1 cellular context compared by ENCODE assay signal in genomic region chr12:111599459-111600295, GRCh38.
TF ChIP-seq lines count a peak whose summit lies in the region.

No MANE protein-coding gene starts in this region.

TF ChIP-seq in K562, 482 proteins besides CTCF, POLR2A, EP300 and RAD21 (continued from another document and continues in another):
- TF ChIP-seq ZNF778 (CRISPR knock-in tag; IDR thresholded peaks at IDR 0.05) (no peak), ZNF23 (CRISPR knock-in tag; IDR thresholded peaks at IDR 0.05) (no peak), NCOR1 (IDR thresholded peaks at IDR 0.05) (peak; percentile 33; the same call in 1 of the 2 replicates), NCOA4 (IDR thresholded peaks at IDR 0.05; ENCODE audit: partially characterized antibody) (no peak), HES1 (IDR thresholded peaks at IDR 0.05; ENCODE audit: low read depth) (peak; percentile 13; the same call in 1 of the 2 replicates), TARDBP (IDR thresholded peaks at IDR 0.05) (0 out of 2 replicates have a peak, but pooled peaks have one; percentile 12), ZNF124 (CRISPR knock-in tag; IDR thresholded peaks at IDR 0.05) (no peak), ZNF146 (CRISPR knock-in tag; IDR thresholded peaks at IDR 0.05; ENCODE audit: unreplicated experiment) (no peak), DLX4 (CRISPR knock-in tag; IDR thresholded peaks at IDR 0.05) (no peak), POLR2G (IDR thresholded peaks at IDR 0.05; ENCODE audit: low read depth, low read length) (peak; percentile 91), GABPA (tag; conservative IDR thresholded peaks at IDR 0.05; ENCODE audit: low read depth) (peak; percentile 100), ZNF347 (CRISPR knock-in tag; IDR thresholded peaks at IDR 0.05; ENCODE audit: low read depth) (no peak), ARHGAP35 (IDR thresholded peaks at IDR 0.05; ENCODE audit: partially characterized antibody) (no peak), RBM25 (IDR thresholded peaks at IDR 0.05; ENCODE audit: low read depth, low read length, severe bottlenecking) (no peak), BDP1 (IDR thresholded peaks at IDR 0.05; ENCODE audit: insufficient read depth, insufficient read length) (no peak), ZBTB11 (CRISPR knock-in tag; IDR thresholded peaks at IDR 0.05) (peak in 2 of 3 experiments; percentile 56 to 82; a peak in 4 of 6 replicates), MAX (CRISPR knock-in tag; IDR thresholded peaks at IDR 0.05) (peak; percentile 77), SFPQ (IDR thresholded peaks at IDR 0.05; ENCODE audit: low read depth, low read length) (no peak), CEBPG (CRISPR knock-in tag; IDR thresholded peaks at IDR 0.05) (peak; percentile 79; the same call in 1 of the 2 replicates), CEBPG (tag; conservative IDR thresholded peaks at IDR 0.05 in 1 of 2, IDR thresholded peaks at IDR 0.05 in 1 of 2) (peak in 1 of 2 experiments; percentile 22; a peak in 3 of 4 replicates), RHOXF2B (CRISPR knock-in tag; conservative IDR thresholded peaks at IDR 0.05) (no peak), CGGBP1 (CRISPR knock-in tag; IDR thresholded peaks at IDR 0.05) (peak; percentile 68; the same call in 1 of the 2 replicates), KLF13 (tag; IDR thresholded peaks at IDR 0.05; ENCODE audit: borderline replicate concordance, low read depth) (peak; percentile 79; the same call in 1 of the 2 replicates), ZNF655 (CRISPR knock-in tag; IDR thresholded peaks at IDR 0.05) (no peak), SRSF3 (IDR thresholded peaks at IDR 0.05; ENCODE audit: insufficient read depth, low read length) (no peak), HEY1 (CRISPR knock-in tag; IDR thresholded peaks at IDR 0.05; ENCODE audit: borderline replicate concordance) (no peak), SIRT6 (IDR thresholded peaks at IDR 0.05; ENCODE audit: low read depth, low read length) (no peak), ZNF561 (CRISPR knock-in tag; conservative IDR thresholded peaks at IDR 0.05) (no peak), TAF1 (IDR thresholded peaks at IDR 0.05; ENCODE audit: control insufficient read depth, extremely low read depth, insufficient read depth, low read length, severe bottlenecking) (peak; percentile 76), C11orf30 (IDR thresholded peaks at IDR 0.05; ENCODE audit: low read depth) (no peak), JUNB (CRISPR knock-in tag; conservative IDR thresholded peaks at IDR 0.05) (no peak), IFI16 (CRISPR knock-in tag; IDR thresholded peaks at IDR 0.05) (no peak), ZNF57 (CRISPR knock-in tag; IDR thresholded peaks at IDR 0.05) (no peak), ZNF589 (CRISPR knock-in tag; IDR thresholded peaks at IDR 0.05; ENCODE audit: low read depth) (no peak; the same call in 1 of the 2 replicates), U2AF1 (optimal IDR thresholded peaks at IDR 0.05; ENCODE audit: low read depth, low read length) (no peak), ZBTB33 (CRISPR knock-in tag; IDR thresholded peaks at IDR 0.05) (0 out of 2 replicates have a peak, but pooled peaks have one; percentile 14), CBX5 (IDR thresholded peaks at IDR 0.05; ENCODE audit: borderline replicate concordance, low read depth) (no peak), ZNF79 (CRISPR knock-in tag; IDR thresholded peaks at IDR 0.05; ENCODE audit: low read depth) (no peak), AFF1 (IDR thresholded peaks at IDR 0.05; ENCODE audit: low read depth in 1 of 2, partially characterized antibody in 2 of 2) (peak; percentile 39 to 61), HSF4 (CRISPR knock-in tag; IDR thresholded peaks at IDR 0.05; ENCODE audit: borderline replicate concordance) (no peak), ZNF232 (CRISPR knock-in tag; IDR thresholded peaks at IDR 0.05) (no peak), ARID4B (CRISPR knock-in tag; IDR thresholded peaks at IDR 0.05) (no peak), KAT2B (IDR thresholded peaks at IDR 0.05; ENCODE audit: low read depth, low read length) (no peak), COPS2 (conservative IDR thresholded peaks at IDR 0.05) (no peak), STAT5A (IDR thresholded peaks at IDR 0.05; ENCODE audit: borderline replicate concordance, low read length) (no peak), TGIF2 (CRISPR knock-in tag; IDR thresholded peaks at IDR 0.05) (no peak)
